8 cellular contexts compared by ENCODE assay signal in the genomic region with DNA sequence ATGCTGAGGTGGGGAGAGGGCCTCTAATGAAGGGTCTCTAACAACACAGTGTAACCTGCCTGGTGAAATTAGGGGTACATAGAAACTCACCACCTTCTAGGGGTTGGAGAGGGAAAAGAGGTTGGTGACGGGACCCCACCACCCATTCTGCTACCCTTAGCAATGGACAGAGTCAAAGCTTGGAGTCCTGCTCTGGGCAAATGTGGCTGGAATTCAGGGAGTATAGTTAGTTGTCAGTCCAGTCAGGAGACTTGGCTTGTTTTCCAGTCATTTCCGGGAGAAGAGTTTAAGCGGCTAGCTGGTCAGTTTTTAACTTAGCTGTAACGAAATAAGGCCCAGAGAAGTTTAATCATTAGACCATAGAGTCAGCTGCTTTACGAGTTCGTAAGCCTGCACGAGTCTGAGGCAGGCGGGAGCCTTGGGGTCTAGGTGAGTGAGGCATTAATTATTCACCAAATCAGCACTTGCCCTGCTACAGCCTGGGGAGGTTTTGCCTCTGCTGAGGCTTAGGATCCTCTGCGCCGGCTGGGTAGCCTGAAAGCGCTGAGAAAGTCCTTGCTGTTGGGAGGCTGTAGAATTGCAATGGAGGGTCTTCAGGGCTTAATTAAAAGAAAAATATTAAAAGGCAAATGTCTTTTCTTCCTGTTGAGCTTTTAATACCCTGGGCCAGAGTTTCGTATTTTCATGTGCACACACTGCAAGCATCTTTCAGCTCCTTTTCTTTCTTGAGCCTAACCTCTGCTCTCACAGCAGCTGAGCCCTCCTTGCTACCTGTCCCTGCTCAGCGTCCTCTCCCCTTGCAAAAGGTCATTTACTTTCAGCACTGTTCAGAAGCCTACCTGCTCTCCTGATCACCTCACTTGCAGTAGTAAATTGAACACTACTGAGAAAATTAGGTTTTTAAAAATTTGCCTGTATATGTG. TPM values are rescaled to one million over a fixed set of nuclear protein-coding genes. Genes with fewer than 3 reads are reported as not detected.
DNase-seq lines count a peak whose midpoint lies in the region; TF ChIP-seq lines count a peak whose summit lies in the region.

No MANE protein-coding gene starts in this region.

- no TSS peak for BruUV-seq in MCF 10A (replicated peaks; lab: Mats Ljungman, UMichigan)
- BruUV-seq in mammary epithelial cell (replicated peaks; lab: Mats Ljungman, UMichigan), result no TSS peak

- POLR2A ChIA-PET in MCF 10A (lab: Yijun Ruan, JAX), result interaction anchor here (0.6 to 5.9 kb wide), 10 partner anchors 12 to 128 kb away, joined by 3 to 77 read pairs (median 4); no protein-coding TSS in a partner anchor

- no peak overlapping the region for H3K9ac ChIP-seq in mammary epithelial cell (ENCODE audit: insufficient read depth, low read length)

- DNase-seq in MCF 10A (ENCODE audit: unreplicated experiment), result no peak
- no peak for DNase-seq in mammary epithelial cell
- no peak for DNase-seq in activated naive CD8-positive, alpha-beta T cell treated with anti-CD3 and anti-CD28 coated beads for 36 hours
- peak; percentile 91 for DNase-seq in left kidney (ENCODE audit: low read depth, low spot score)
- peak; percentile 25 to 46 for DNase-seq in uterus
- no peak for DNase-seq in NCI-H2171 (lab: John Stamatoyannopoulos, UW)
- DNase-seq in putamen (ENCODE audit: low spot score), result no peak
- DNase-seq in NOMO-1 treated with DMSO at 0.1 percent for 48 hours (lab: John Stamatoyannopoulos, UW; ENCODE audit: unreplicated experiment), result no peak

- H3K9me3 ChIP-seq in mammary epithelial cell (replicated peaks; ENCODE audit: insufficient read depth, low read length) (no peaks in the 10 kb centered on the region), uterus (no peaks in the 10 kb centered on the region)

- no peak overlapping the region for H3K27ac ChIP-seq in mammary epithelial cell (ENCODE audit: insufficient read depth, low read depth, low read length)
- peak overlapping the region; percentile 82 to 85 for H3K27ac ChIP-seq in uterus

- TF ChIP-seq CTCF in MCF 10A (IDR thresholded peaks at IDR 0.05; ENCODE audit: unreplicated experiment), result no peak
- no peak for TF ChIP-seq CTCF in mammary epithelial cell (conservative IDR thresholded peaks at IDR 0.05 in 1 of 2, IDR thresholded peaks at IDR 0.05 in 1 of 2; ENCODE audit: extremely low read depth in 1 of 2, insufficient read depth in 1 of 2, low read depth in 1 of 2, low read length in 2 of 2)
- TF ChIP-seq CTCF in uterus (IDR thresholded peaks at IDR 0.05), result no peak

- no peak overlapping the region for H3K27ac Mint-ChIP-seq in MCF 10A (ENCODE audit: low read depth, unreplicated experiment)
- no peak overlapping the region for H3K27ac Mint-ChIP-seq in activated naive CD8-positive, alpha-beta T cell treated with anti-CD3 and anti-CD28 coated beads for 36 hours

- WGBS in mammary epithelial cell (ENCODE audit: low coverage, missing lambda C conversion rate), result 96% methylated on average over 13 of the region's 13 CpGs

- H3K36me3 ChIP-seq in mammary epithelial cell (ENCODE audit: insufficient read depth, low read length), result peaks cover 3% of the 10 kb centered on the region
- H3K36me3 ChIP-seq in uterus, result no peaks in the 10 kb centered on the region

- no peaks in the 10 kb centered on the region for H4K20me1 ChIP-seq in mammary epithelial cell (ENCODE audit: insufficient read depth, low read length)

- H3K4me2 ChIP-seq in mammary epithelial cell (ENCODE audit: insufficient read depth, low read depth, low read length), result no peak overlapping the region

- H3K9me3 Mint-ChIP-seq in MCF 10A (ENCODE audit: unreplicated experiment), result no peaks in the 10 kb centered on the region
- no peaks in the 10 kb centered on the region for H3K9me3 Mint-ChIP-seq in activated naive CD8-positive, alpha-beta T cell treated with anti-CD3 and anti-CD28 coated beads for 36 hours

- H3K4me3 Mint-ChIP-seq in MCF 10A (ENCODE audit: unreplicated experiment), result peak overlapping the region; percentile 86
- peak overlapping the region; percentile 3 for H3K4me3 Mint-ChIP-seq in activated naive CD8-positive, alpha-beta T cell treated with anti-CD3 and anti-CD28 coated beads for 36 hours

- dilution Hi-C loops in mammary epithelial cell (cut with HindIII; ENCODE audit: low sequenced_read_pairs), result no loop called here

- H3K79me2 ChIP-seq in mammary epithelial cell (ENCODE audit: insufficient read depth, low read length), result peaks cover 25% of the 10 kb centered on the region

- in situ Hi-C loops in mammary epithelial cell (cut with MboI; ENCODE audit: low sequenced_read_pairs in 2 of 2), result no loop called here

- TF ChIP-seq POLR2A in uterus (IDR thresholded peaks at IDR 0.05), result peak in 1 of 2 donors; percentile 13

- H3K4me1 ChIP-seq in mammary epithelial cell (ENCODE audit: insufficient read depth, low read length) (peaks cover 26% of the 10 kb centered on the region), uterus (no peaks in the 10 kb centered on the region)

- H3K4me3 ChIP-seq in mammary epithelial cell (replicated peaks in 1 of 3; ENCODE audit: insufficient read depth in 1 of 3, low read depth in 2 of 3, low read length in 3 of 3), result no peak overlapping the region
- H3K4me3 ChIP-seq in uterus, result no peak overlapping the region

- CTCF ChIA-PET in MCF 10A (lab: Yijun Ruan, JAX) (interaction anchor here (0.7 to 5.1 kb wide), 8 partner anchors 9 to 541 kb away, joined by 3 to 23 read pairs (median 4); no protein-coding TSS in a partner anchor), mammary epithelial cell (lab: Charles Lee; ENCODE audit: low non-redundant PET) (no interaction called here)

- no peaks in the 10 kb centered on the region for H3K27me3 Mint-ChIP-seq in MCF 10A (ENCODE audit: insufficient read depth, unreplicated experiment)
- peaks cover 81% of the 10 kb centered on the region for H3K27me3 Mint-ChIP-seq in activated naive CD8-positive, alpha-beta T cell treated with anti-CD3 and anti-CD28 coated beads for 36 hours

- H2AFZ ChIP-seq in mammary epithelial cell (ENCODE audit: low read depth, low read length), result no peak overlapping the region

- intact Hi-C loops in MCF 10A (cut with micrococcal nuclease) (no loop called here), mammary epithelial cell (cut with micrococcal nuclease) (loop anchor here (5.0 kb wide), 2 partner anchors 57 to 58 kb away; no protein-coding TSS in a partner anchor), uterus (cut with DNase I; ENCODE audit: low total_unique reads) (no loop called here)

- peaks cover 6% of the 10 kb centered on the region for H3K4me1 Mint-ChIP-seq in MCF 10A (ENCODE audit: insufficient read depth, unreplicated experiment)
- H3K4me1 Mint-ChIP-seq in activated naive CD8-positive, alpha-beta T cell treated with anti-CD3 and anti-CD28 coated beads for 36 hours, result peaks cover 18% of the 10 kb centered on the region

- H3K36me3 Mint-ChIP-seq in MCF 10A (ENCODE audit: insufficient read depth, unreplicated experiment), result peaks cover 34% of the 10 kb centered on the region
- no peaks in the 10 kb centered on the region for H3K36me3 Mint-ChIP-seq in activated naive CD8-positive, alpha-beta T cell treated with anti-CD3 and anti-CD28 coated beads for 36 hours

- no peaks in the 10 kb centered on the region for H3K27me3 ChIP-seq in mammary epithelial cell (ENCODE audit: insufficient read depth, low read length)
- no peaks in the 10 kb centered on the region for H3K27me3 ChIP-seq in uterus

RNA-seq across cellular contexts. Expression of gene LAMB1, which starts 1.5 kb away (rescaled TPM):
- total RNA-seq in MCF 10A (2022), result 199 and 275 TPM in 2 replicates
- 100 to 1,000 TPM; 219 to 285 TPM for total RNA-seq in mammary epithelial cell
- 76.2 TPM for polyA plus RNA-seq in mammary epithelial cell
- polyA minus RNA-seq in mammary epithelial cell, result 447 TPM
- under 1 TPM; 0.16 to 0.32 TPM for total RNA-seq in activated naive CD8-positive, alpha-beta T cell treated with anti-CD3 and anti-CD28 coated beads for 36 hours
- 100 to 1,000 TPM in 3 of 4 donors, 10 to 100 TPM in 1; 87.9 to 322 (median 200) TPM for total RNA-seq in uterus

Comparison
In these comparisons a context has a peak if more than half of its experiments do, and no peak if none do; other contexts are left out.
1. DNase-seq: peak in left kidney (single experiment) and uterus (2 of 2); none in MCF 10A (single experiment), mammary epithelial cell (single experiment), activated naive CD8-positive, alpha-beta T cell treated with anti-CD3 and anti-CD28 coated beads for 36 hours (single experiment), NCI-H2171 (single experiment), putamen (single experiment) and NOMO-1 treated with DMSO at 0.1 percent for 48 hours (single experiment).
2. RNA of gene LAMB1, which starts 1.5 kb away (total RNA-seq): 219 to 285 TPM in mammary epithelial cell, 199 to 275 TPM in MCF 10A and 87.9 to 322 TPM in uterus; 0.16 to 0.32 TPM in activated naive CD8-positive, alpha-beta T cell treated with anti-CD3 and anti-CD28 coated beads for 36 hours; every median in the first group is over 10 times any median in the second.